ENCODE assay signal across 8 cellular contexts in the genomic region with DNA sequence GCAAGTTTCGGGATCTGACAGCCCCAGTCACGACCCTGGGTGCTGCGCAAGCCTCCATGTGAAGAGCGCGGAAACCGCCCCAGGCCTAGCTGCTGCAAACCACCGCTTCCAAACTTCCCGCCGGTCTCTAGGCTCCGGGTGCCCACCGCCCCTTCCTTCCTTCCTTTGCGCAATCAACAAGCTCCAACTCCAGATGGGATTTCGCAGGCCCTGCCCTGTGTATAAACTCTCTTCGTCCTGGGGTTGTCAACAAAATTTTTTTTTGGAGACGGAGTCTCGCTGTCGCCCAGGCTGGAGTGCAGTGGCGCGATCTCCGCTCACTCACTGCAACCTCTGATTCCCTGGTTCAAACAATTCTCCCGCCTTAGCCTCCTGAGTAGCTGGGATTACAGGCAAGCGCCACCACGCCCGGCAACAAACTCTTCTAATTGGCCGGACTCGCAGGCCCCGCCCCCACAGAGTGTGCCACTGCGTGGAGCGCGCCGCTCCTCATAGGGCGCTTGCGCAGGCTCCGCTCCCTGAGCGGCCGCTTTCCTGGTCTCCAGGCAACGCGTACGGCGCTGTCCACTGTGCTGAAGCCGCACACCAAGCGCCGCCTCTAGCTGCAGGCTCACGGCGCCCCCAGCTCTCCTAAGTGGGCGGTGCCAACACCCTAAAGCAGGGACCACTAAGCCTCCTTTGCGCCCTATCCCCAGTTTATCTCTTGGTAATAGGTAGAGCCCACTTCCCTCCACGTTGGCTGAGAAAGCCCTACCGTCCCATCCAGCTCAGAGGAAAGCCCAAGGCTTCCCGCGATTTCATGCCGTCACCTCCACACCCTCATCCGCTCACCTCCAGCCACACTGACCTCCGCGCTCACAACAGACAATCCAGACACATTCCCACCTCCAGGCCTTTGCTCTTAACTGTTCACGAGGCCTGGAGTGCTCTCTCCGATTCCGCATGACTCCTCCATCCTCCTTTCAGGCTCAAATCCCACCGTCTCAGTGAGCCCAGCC. TPM values are rescaled to one million over a fixed set of nuclear protein-coding genes. Genes with fewer than 3 reads are reported as not detected.
DNase-seq lines count a peak whose midpoint lies in the region; ATAC-seq and FAIRE-seq lines count a peak whose summit lies in the region.

No MANE protein-coding gene starts in this region.

- peaks cover 14% of the 10 kb centered on the region for H3K4me1 Mint-ChIP-seq in activated CD8-positive, alpha-beta memory T cell treated with anti-CD3 and anti-CD28 coated beads, Interleukin-2, amount 10 ng/mL, durations not matched to agents 7 days and 5 days
- peaks cover 13 to 19% of the 10 kb centered on the region in 2 donors for H3K4me1 Mint-ChIP-seq in effector memory CD8-positive, alpha-beta T cell (ENCODE audit: low read depth in 2 of 2)
- H3K4me1 Mint-ChIP-seq in memory B cell: peaks cover 13% of the 10 kb centered on the region

- ATAC-seq in GM19025 (IDR thresholded peaks at IDR 0.05; ENCODE audit: low read depth, unreplicated experiment) (peak; percentile 85), memory B cell (ENCODE audit: low read depth) (peak; percentile 94)
- peak; percentile 99 for ATAC-seq in activated CD8-positive, alpha-beta memory T cell treated with anti-CD3 and anti-CD28 coated beads, Interleukin-2, amount 10 ng/mL, durations not matched to agents 7 days and 5 days
- peak; percentile 97 for ATAC-seq in effector memory CD8-positive, alpha-beta T cell (replicated peaks)

- H3K4me3 Mint-ChIP-seq in activated CD8-positive, alpha-beta memory T cell treated with anti-CD3 and anti-CD28 coated beads, Interleukin-2, amount 10 ng/mL, durations not matched to agents 7 days and 5 days: peak overlapping the region; percentile 67
- peak overlapping the region; percentile 87 to 92 for H3K4me3 Mint-ChIP-seq in effector memory CD8-positive, alpha-beta T cell
- peak overlapping the region; percentile 78 for H3K4me3 Mint-ChIP-seq in memory B cell

- DNase-seq in HUDEP-2 (lab: John Stamatoyannopoulos, UW; ENCODE audit: unreplicated experiment in 76 of 76) (peak in 74 of 76 experiments; percentile 37 to 98 (median 94)), NOMO-1 treated with DMSO at 0.1 percent for 48 hours (lab: John Stamatoyannopoulos, UW; ENCODE audit: unreplicated experiment) (peak; percentile 83), memory B cell (ENCODE audit: low spot score in 2 of 2) (peak; percentile 76 to 81)
- peak; percentile 94 for DNase-seq in activated CD8-positive, alpha-beta memory T cell treated with anti-CD3 and anti-CD28 coated beads, Interleukin-2, amount 10 ng/mL, durations not matched to agents 7 days and 5 days
- DNase-seq in effector memory CD8-positive, alpha-beta T cell: peak; percentile 79 to 83 (median 83)
- peak; percentile 69 for DNase-seq in stimulated activated CD8-positive, alpha-beta memory T cell treated with anti-CD3 and anti-CD28 coated beads, Interleukin-12 subunit alpha, Interleukin-12 subunit beta, amount 100 ng/mL, for 4 hours (ENCODE audit: low read depth)

- no peak overlapping the region for H3K27ac Mint-ChIP-seq in activated CD8-positive, alpha-beta memory T cell treated with anti-CD3 and anti-CD28 coated beads, Interleukin-2, amount 10 ng/mL, durations not matched to agents 7 days and 5 days
- H3K27ac Mint-ChIP-seq in effector memory CD8-positive, alpha-beta T cell: peak overlapping the region; percentile 62 to 78
- no peak overlapping the region for H3K27ac Mint-ChIP-seq in memory B cell

- H3K9me3 Mint-ChIP-seq in activated CD8-positive, alpha-beta memory T cell treated with anti-CD3 and anti-CD28 coated beads, Interleukin-2, amount 10 ng/mL, durations not matched to agents 7 days and 5 days (ENCODE audit: low read depth): no peaks in the 10 kb centered on the region
- H3K9me3 Mint-ChIP-seq in effector memory CD8-positive, alpha-beta T cell: no peaks in the 10 kb centered on the region
- no peaks in the 10 kb centered on the region for H3K9me3 Mint-ChIP-seq in memory B cell

- H3K36me3 Mint-ChIP-seq in activated CD8-positive, alpha-beta memory T cell treated with anti-CD3 and anti-CD28 coated beads, Interleukin-2, amount 10 ng/mL, durations not matched to agents 7 days and 5 days: peaks cover 8% of the 10 kb centered on the region
- peaks cover 33% of the 10 kb centered on the region for H3K36me3 Mint-ChIP-seq in effector memory CD8-positive, alpha-beta T cell (ENCODE audit: insufficient read depth)
- H3K36me3 Mint-ChIP-seq in memory B cell: peaks cover 2% of the 10 kb centered on the region

- FAIRE-seq in A204.1 (lab: Jason Lieb, UNC): peak; percentile 71

- peaks cover 12% of the 10 kb centered on the region for H3K27me3 Mint-ChIP-seq in activated CD8-positive, alpha-beta memory T cell treated with anti-CD3 and anti-CD28 coated beads, Interleukin-2, amount 10 ng/mL, durations not matched to agents 7 days and 5 days
- peaks cover 6 to 9% of the 10 kb centered on the region in 2 donors for H3K27me3 Mint-ChIP-seq in effector memory CD8-positive, alpha-beta T cell
- peaks cover 4% of the 10 kb centered on the region for H3K27me3 Mint-ChIP-seq in memory B cell

- CTCF ChIA-PET in activated CD8-positive, alpha-beta memory T cell treated with anti-CD3 and anti-CD28 coated beads, Interleukin-2, amount 10 ng/mL, durations not matched to agents 7 days and 5 days (lab: Charles Lee): interaction anchor here (1.0 to 7.5 kb wide), 10 partner anchors 28 to 190 kb away, joined by 3 to 82 read pairs (median 4); a partner anchor contains a TSS

RNA-seq across cellular contexts. Expression of a gene that starts 5.5 kb away (rescaled TPM):
- 10 to 100 TPM; 40.1 to 48.8 TPM for total RNA-seq in activated CD8-positive, alpha-beta memory T cell treated with anti-CD3 and anti-CD28 coated beads, Interleukin-2, amount 10 ng/mL, durations not matched to agents 7 days and 5 days

RNA-seq across cellular contexts. Expression of a gene that starts 22.2 kb away (rescaled TPM):
- total RNA-seq in activated CD8-positive, alpha-beta memory T cell treated with anti-CD3 and anti-CD28 coated beads, Interleukin-2, amount 10 ng/mL, durations not matched to agents 7 days and 5 days: 100 to 1,000 TPM; 267 to 315 TPM

RNA-seq across cellular contexts. Expression of a gene that starts 41.6 kb away (rescaled TPM):
- total RNA-seq in activated CD8-positive, alpha-beta memory T cell treated with anti-CD3 and anti-CD28 coated beads, Interleukin-2, amount 10 ng/mL, durations not matched to agents 7 days and 5 days: 100 to 1,000 TPM; 418 to 431 TPM

Comparison
In these comparisons a context has a peak if more than half of its experiments do, and no peak if none do; other contexts are left out.
1. Peak in every context shown above with its lines: DNase-seq and ATAC-seq.
2. H3K27ac Mint-ChIP-seq: peak in effector memory CD8-positive, alpha-beta T cell (2 of 2); none in activated CD8-positive, alpha-beta memory T cell treated with anti-CD3 and anti-CD28 coated beads, Interleukin-2, amount 10 ng/mL, durations not matched to agents 7 days and 5 days (single experiment) and memory B cell (single experiment).